Comparison of ENCODE assay signal across 7 cellular contexts in genomic region chr7:104943502-104944343, GRCh38.
A peak's percentile ranks its signal among the peaks of the same experiment; 100 is the strongest.
DNase-seq lines count a peak whose midpoint lies in the region; ATAC-seq and TF ChIP-seq lines count a peak whose summit lies in the region.

No MANE protein-coding gene starts in this region.

- no peak overlapping the region for H2AFZ ChIP-seq in PC-3 (ENCODE audit: low read length)

- no peak for TF ChIP-seq CTCF in PC-3 (conservative IDR thresholded peaks at IDR 0.05; ENCODE audit: low read depth, low read length)

- peak; percentile 33 for DNase-seq in GM19238 (ENCODE audit: insufficient read length, low spot score)
- no peak for DNase-seq in PC-3
- peak; percentile 87 for DNase-seq in activated effector memory CD4-positive, alpha-beta T cell treated with anti-CD3 and anti-CD28 coated beads, Interleukin-2, amount 50 U/mL, for 16 hours
- peak; percentile 74 to 85 (median 79) for DNase-seq in right cardiac atrium
- peak; percentile 17 for DNase-seq in stimulated activated CD4-positive, alpha-beta T cell treated with anti-CD3 and anti-CD28 coated beads, Interleukin-12 subunit alpha, Interleukin-12 subunit beta, amount 100 ng/mL, for 4 hours
- no peak for DNase-seq in superior temporal gyrus (ENCODE audit: extremely low spot score)

- H3K36me3 ChIP-seq in PC-3 (ENCODE audit: low read depth, low read length), result no peaks in the 10 kb centered on the region

- H4K20me1 ChIP-seq in PC-3 (ENCODE audit: low read length), result no peaks in the 10 kb centered on the region

- H3K4me1 ChIP-seq in PC-3 (ENCODE audit: insufficient read depth, low read length) (peaks cover 18% of the 10 kb centered on the region), right cardiac atrium (ENCODE audit: control insufficient read depth, insufficient read depth, low read length) (no peaks in the 10 kb centered on the region)

- no peaks in the 10 kb centered on the region for H3F3A ChIP-seq in PC-3 (ENCODE audit: low read length, unreplicated experiment)

- H3K9me3 ChIP-seq in PC-3 (ENCODE audit: low read length) (no peaks in the 10 kb centered on the region), right cardiac atrium (ENCODE audit: control insufficient read depth, low read length) (no peaks in the 10 kb centered on the region)

- H3K9ac ChIP-seq in PC-3 (ENCODE audit: low read length), result peak overlapping the region; percentile 70; the same call in 1 of the 2 replicates

- intact Hi-C loops in PC-3 (cut with micrococcal nuclease), result no loop called here
- intact Hi-C loops in right cardiac atrium (cut with DNase I), result no loop called here

- no peaks in the 10 kb centered on the region for H3K27me3 ChIP-seq in PC-3 (ENCODE audit: low read length)
- H3K27me3 ChIP-seq in right cardiac atrium (ENCODE audit: control insufficient read depth, insufficient read depth), result no peaks in the 10 kb centered on the region

- no TSS peak for BruUV-seq in PC-3 (replicated peaks; lab: Mats Ljungman, UMichigan)

- H3K4me3 ChIP-seq in PC-3 (ENCODE audit: low read length) (no peak overlapping the region), right cardiac atrium (ENCODE audit: low read length) (no peak overlapping the region)

- ATAC-seq in HG03159 (IDR thresholded peaks at IDR 0.05; ENCODE audit: unreplicated experiment) (peak; percentile 47), PC-3 (no peak), right cardiac atrium (peak; percentile 50 to 78)

- H3K4me2 ChIP-seq in PC-3 (ENCODE audit: low read length), result no peak overlapping the region

- no peaks in the 10 kb centered on the region for H3K79me2 ChIP-seq in PC-3 (ENCODE audit: low read length)

- POLR2A ChIA-PET in PC-3 (lab: Charles Lee; ENCODE audit: unreplicated experiment), result no interaction called here

- CTCF ChIA-PET in PC-3 (lab: Charles Lee), result interaction anchor here (0.7 kb wide), 2 partner anchors 61 to 1552 kb away, joined by 3 read pairs; no protein-coding TSS in a partner anchor

- peak overlapping the region; percentile 100 for H3K27ac ChIP-seq in PC-3 (ENCODE audit: low read length)
- peak overlapping the region; percentile 65 for H3K27ac ChIP-seq in right cardiac atrium (ENCODE audit: low read length)

- H3K9me2 ChIP-seq in PC-3 (replicated peaks; ENCODE audit: low read length), result no peaks in the 10 kb centered on the region

- 35% methylated on average over 12 of the region's 12 CpGs for WGBS in right cardiac atrium

Comparison
In these comparisons a context has a peak if more than half of its experiments do, and no peak if none do; other contexts are left out.
1. DNase-seq: peak in GM19238 (single experiment), activated effector memory CD4-positive, alpha-beta T cell treated with anti-CD3 and anti-CD28 coated beads, Interleukin-2, amount 50 U/mL, for 16 hours (single experiment), right cardiac atrium (3 of 3) and stimulated activated CD4-positive, alpha-beta T cell treated with anti-CD3 and anti-CD28 coated beads, Interleukin-12 subunit alpha, Interleukin-12 subunit beta, amount 100 ng/mL, for 4 hours (single experiment); none in PC-3 (single experiment) and superior temporal gyrus (single experiment).